Comparison of ENCODE assay signal across 1 cellular context in genomic region chr19:48872182-48872883, GRCh38.
TF ChIP-seq lines count a peak whose summit lies in the region.

Gene PPP1R15A (plus strand): TSS chr19:48872421. CDS start chr19:48873234, 813 bp downstream.

TF ChIP-seq in K562, 482 proteins besides CTCF, POLR2A, EP300 and RAD21 (continued from another document and continues in another):
- TF ChIP-seq ZBTB26 (CRISPR knock-in tag; IDR thresholded peaks at IDR 0.05) (no peak), SFPQ (IDR thresholded peaks at IDR 0.05; ENCODE audit: low read depth, low read length) (no peak), PHTF2 (CRISPR knock-in tag; IDR thresholded peaks at IDR 0.05) (no peak), FOXP1 (CRISPR knock-in tag; IDR thresholded peaks at IDR 0.05) (peak; percentile 95), ZNF280A (IDR thresholded peaks at IDR 0.05; ENCODE audit: low read depth, partially characterized antibody) (no peak), ZBTB2 (IDR thresholded peaks at IDR 0.05) (0 out of 2 replicates have a peak, but pooled peaks have one; percentile 54), ATF3 (IDR thresholded peaks at IDR 0.05) (peak; percentile 92), ATF3 (CRISPR knock-in tag; conservative IDR thresholded peaks at IDR 0.05) (peak; percentile 81), SREBF2 (CRISPR knock-in tag; IDR thresholded peaks at IDR 0.05) (no peak), FOXJ3 (CRISPR knock-in tag; IDR thresholded peaks at IDR 0.05) (no peak), PHF8 (IDR thresholded peaks at IDR 0.05; ENCODE audit: borderline replicate concordance, low read length) (peak; percentile 94), PML (IDR thresholded peaks at IDR 0.05; ENCODE audit: low read length) (peak; percentile 97), CTBP1 (IDR thresholded peaks at IDR 0.05; ENCODE audit: borderline replicate concordance) (peak; percentile 68; the same call in 1 of the 2 replicates), CEBPB (tag; IDR thresholded peaks at IDR 0.05) (peak; percentile 95), CCAR2 (IDR thresholded peaks at IDR 0.05; ENCODE audit: low read depth, low read length) (no peak), HIVEP1 (CRISPR knock-in tag; IDR thresholded peaks at IDR 0.05) (0 out of 2 replicates have a peak, but pooled peaks have one; percentile 7), SMARCA5 (IDR thresholded peaks at IDR 0.05) (peak; percentile 48; the same call in 1 of the 2 replicates), ARID3A (IDR thresholded peaks at IDR 0.05; ENCODE audit: borderline replicate concordance, low read depth, low read length) (no peak), MAFG (tag; conservative IDR thresholded peaks at IDR 0.05) (peak; percentile 94), FOXM1 (IDR thresholded peaks at IDR 0.05; ENCODE audit: low read depth) (no peak), FOXM1 (CRISPR knock-in tag; IDR thresholded peaks at IDR 0.05; ENCODE audit: low read depth) (peak; percentile 89; the same call in 1 of the 2 replicates), NCOA6 (IDR thresholded peaks at IDR 0.05) (no peak), RBBP5 (IDR thresholded peaks at IDR 0.05; ENCODE audit: borderline replicate concordance, insufficient read depth, low read length, poor library complexity, severe bottlenecking) (peak; percentile 62), THRB (CRISPR knock-in tag; conservative IDR thresholded peaks at IDR 0.05) (0 out of 2 replicates have a peak, but pooled peaks have one; percentile 12), ZBTB34 (CRISPR knock-in tag; IDR thresholded peaks at IDR 0.05) (no peak), DLX4 (CRISPR knock-in tag; IDR thresholded peaks at IDR 0.05) (no peak), CREB1 (IDR thresholded peaks at IDR 0.05) (peak; percentile 83), CREB1 (CRISPR knock-in tag; IDR thresholded peaks at IDR 0.05) (peak; percentile 96), ZNF239 (CRISPR knock-in tag; IDR thresholded peaks at IDR 0.05) (no peak), EP400 (IDR thresholded peaks at IDR 0.05) (peak; percentile 76; the same call in 1 of the 2 replicates), ATF7 (IDR thresholded peaks at IDR 0.05) (peak; percentile 95), KHSRP (IDR thresholded peaks at IDR 0.05) (peak; percentile 59; the same call in 1 of the 2 replicates), SUPT5H (IDR thresholded peaks at IDR 0.05) (peak; percentile 100), MLLT1 (IDR thresholded peaks at IDR 0.05) (peak; percentile 91 to 94), NFATC3 (IDR thresholded peaks at IDR 0.05) (no peak), ELF4 (CRISPR knock-in tag; IDR thresholded peaks at IDR 0.05) (no peak), ZBED1 (IDR thresholded peaks at IDR 0.05) (peak; percentile 91; the same call in 1 of the 2 replicates), MXD1 (CRISPR knock-in tag; IDR thresholded peaks at IDR 0.05; ENCODE audit: borderline replicate concordance, poor library complexity, severe bottlenecking) (no peak), NCOA1 (IDR thresholded peaks at IDR 0.05; ENCODE audit: low read depth) (no peak; the same call in 1 of the 2 replicates), EWSR1 (IDR thresholded peaks at IDR 0.05; ENCODE audit: borderline replicate concordance, low read depth, partially characterized antibody) (no peak), ZEB2 (IDR thresholded peaks at IDR 0.05) (no peak), E2F1 (CRISPR knock-in tag; IDR thresholded peaks at IDR 0.05) (peak; percentile 72), STAT5B (CRISPR knock-in tag; IDR thresholded peaks at IDR 0.05) (no peak), MITF (IDR thresholded peaks at IDR 0.05) (peak; percentile 27; the same call in 1 of the 2 replicates), SOX6 (IDR thresholded peaks at IDR 0.05) (peak; percentile 91), TCF7 (IDR thresholded peaks at IDR 0.05; ENCODE audit: borderline replicate concordance) (no peak), SP1 (CRISPR knock-in tag; IDR thresholded peaks at IDR 0.05) (peak; percentile 96), ZNF830 (CRISPR knock-in tag; IDR thresholded peaks at IDR 0.05) (peak; percentile 84; the same call in 1 of the 2 replicates)
